In the genomic region with DNA sequence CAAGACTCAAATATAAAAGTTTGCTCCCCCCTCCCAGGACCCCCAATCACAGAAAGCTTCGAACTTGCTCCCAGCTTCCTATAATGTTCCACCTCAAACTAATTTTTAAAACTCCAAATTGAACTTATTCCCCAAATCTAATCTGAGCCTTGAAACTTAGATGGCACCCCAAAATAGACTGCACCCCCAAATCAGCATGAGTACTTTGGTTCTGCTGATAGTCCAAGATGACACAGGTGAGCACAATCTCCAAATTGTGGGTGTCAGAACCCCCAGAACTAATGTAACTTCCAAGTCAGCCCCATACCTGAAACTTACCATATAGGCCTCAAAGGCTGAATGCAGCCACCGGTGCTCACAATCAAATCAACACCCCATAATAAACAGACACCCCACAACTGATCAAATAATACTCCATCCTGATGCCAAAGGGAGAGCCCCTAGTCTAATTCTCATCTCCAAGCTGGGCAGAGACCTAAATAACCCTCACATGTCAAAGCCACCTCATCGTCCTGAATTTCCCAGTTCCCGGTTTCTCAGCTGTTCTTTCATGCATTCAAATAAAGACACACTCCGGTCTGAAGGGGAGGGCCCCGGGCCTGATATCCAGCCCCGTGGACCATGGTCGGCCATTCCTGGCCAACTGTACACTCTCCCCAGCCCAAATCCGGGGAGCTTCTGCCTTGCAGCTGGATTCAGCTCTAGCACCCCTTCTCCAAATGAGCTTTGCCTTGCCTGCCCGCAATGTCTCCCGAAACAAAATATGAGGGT, we compare ENCODE assay signal across 1 cellular context.
TF ChIP-seq lines count a peak whose summit lies in the region.

No MANE protein-coding gene starts in this region.

TF ChIP-seq in IMR-90, 13 proteins besides CTCF, POLR2A, EP300 and RAD21:
- TF ChIP-seq RCOR1 (IDR thresholded peaks at IDR 0.05; ENCODE audit: insufficient replicate concordance, low read length) (no peak), CEBPB (IDR thresholded peaks at IDR 0.05; ENCODE audit: low read depth, low read length) (no peak), FOS (IDR thresholded peaks at IDR 0.05; ENCODE audit: low read depth, low read length) (no peak), MAZ (IDR thresholded peaks at IDR 0.05; ENCODE audit: borderline replicate concordance, low read depth, low read length) (no peak), SMC3 (IDR thresholded peaks at IDR 0.05; ENCODE audit: low read depth, low read length) (no peak), MAFK (IDR thresholded peaks at IDR 0.05; ENCODE audit: low read depth, low read length) (no peak), CHD1 (IDR thresholded peaks at IDR 0.05; ENCODE audit: low read depth, low read length) (no peak), RFX5 (IDR thresholded peaks at IDR 0.05; ENCODE audit: low read depth, low read length) (no peak), BHLHE40 (IDR thresholded peaks at IDR 0.05; ENCODE audit: low read depth, low read length) (no peak), MXI1 (IDR thresholded peaks at IDR 0.05; ENCODE audit: borderline replicate concordance, low read depth, low read length) (no peak), NFE2L2 (IDR thresholded peaks at IDR 0.05; ENCODE audit: low read depth, low read length) (no peak)
- TF ChIP-seq, protein P1, sequence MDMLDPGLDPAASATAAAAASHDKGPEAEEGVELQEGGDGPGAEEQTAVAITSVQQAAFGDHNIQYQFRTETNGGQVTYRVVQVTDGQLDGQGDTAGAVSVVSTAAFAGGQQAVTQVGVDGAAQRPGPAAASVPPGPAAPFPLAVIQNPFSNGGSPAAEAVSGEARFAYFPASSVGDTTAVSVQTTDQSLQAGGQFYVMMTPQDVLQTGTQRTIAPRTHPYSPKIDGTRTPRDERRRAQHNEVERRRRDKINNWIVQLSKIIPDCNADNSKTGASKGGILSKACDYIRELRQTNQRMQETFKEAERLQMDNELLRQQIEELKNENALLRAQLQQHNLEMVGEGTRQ (IDR thresholded peaks at IDR 0.05; ENCODE audit: low read depth, low read length), result no peak
- TF ChIP-seq, protein P2, sequence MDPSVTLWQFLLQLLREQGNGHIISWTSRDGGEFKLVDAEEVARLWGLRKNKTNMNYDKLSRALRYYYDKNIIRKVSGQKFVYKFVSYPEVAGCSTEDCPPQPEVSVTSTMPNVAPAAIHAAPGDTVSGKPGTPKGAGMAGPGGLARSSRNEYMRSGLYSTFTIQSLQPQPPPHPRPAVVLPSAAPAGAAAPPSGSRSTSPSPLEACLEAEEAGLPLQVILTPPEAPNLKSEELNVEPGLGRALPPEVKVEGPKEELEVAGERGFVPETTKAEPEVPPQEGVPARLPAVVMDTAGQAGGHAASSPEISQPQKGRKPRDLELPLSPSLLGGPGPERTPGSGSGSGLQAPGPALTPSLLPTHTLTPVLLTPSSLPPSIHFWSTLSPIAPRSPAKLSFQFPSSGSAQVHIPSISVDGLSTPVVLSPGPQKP (IDR thresholded peaks at IDR 0.05; ENCODE audit: borderline replicate concordance, low read depth, low read length), result no peak
TF ChIP-seq in IMR-90: peak in this region for 0.
